Comparison of ENCODE assay signal across 1 cellular context in the genomic region with DNA sequence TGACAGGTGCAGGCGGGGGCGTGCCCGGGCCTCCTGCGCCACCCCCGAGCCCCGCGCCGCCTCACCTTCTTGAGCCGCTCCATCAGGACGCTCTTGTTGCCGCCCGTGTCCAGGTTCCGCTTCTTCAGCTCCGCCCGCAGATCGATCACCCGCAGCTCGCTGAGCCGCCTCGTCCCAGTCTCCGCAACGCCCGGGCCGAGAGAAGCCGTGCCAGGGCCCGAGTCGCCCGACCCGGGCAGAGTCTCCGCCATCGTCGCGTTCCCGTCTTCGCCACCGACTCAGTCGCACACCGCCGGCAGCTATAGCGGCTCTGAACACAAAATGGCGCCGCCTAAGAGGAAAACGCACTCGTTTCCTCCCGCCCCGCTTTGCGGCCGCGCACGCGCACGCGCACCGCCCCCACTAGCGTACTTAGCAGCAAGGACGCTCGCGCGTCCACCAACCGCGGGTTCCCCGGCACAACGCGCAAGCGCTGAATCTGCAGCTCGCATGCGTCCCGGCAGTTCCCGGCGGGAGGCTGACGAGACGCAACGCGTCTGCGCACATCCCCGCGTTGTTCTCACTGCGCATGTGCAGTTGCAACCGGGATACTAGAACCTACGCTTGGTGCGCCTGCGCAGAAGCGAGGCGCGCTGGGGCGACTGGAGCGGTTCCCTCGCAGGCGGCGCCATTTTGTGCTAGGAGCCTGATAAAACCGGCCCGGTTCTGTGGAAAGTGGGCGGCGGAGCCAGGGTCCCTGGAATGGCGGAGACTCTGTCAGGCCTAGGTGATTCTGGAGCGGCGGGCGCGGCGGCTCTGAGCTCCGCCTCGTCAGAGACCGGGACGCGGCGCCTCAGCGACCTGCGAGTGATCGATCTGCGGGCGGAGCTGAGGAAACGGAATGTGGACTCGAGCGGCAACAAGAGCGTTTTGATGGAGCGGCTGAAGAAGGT.
TF ChIP-seq lines count a peak whose summit lies in the region.

A gene (plus strand): TSS at position 619 of the 932 bp plus-strand sequence. CDS start 123 bp downstream, at position 742.
A gene (minus strand): TSS at position 312 of the 932 bp plus-strand sequence. CDS start 61 bp downstream, at position 251.

TF ChIP-seq in K562, 482 proteins besides CTCF, POLR2A, EP300 and RAD21 (continued from another document and continues in another):
- TF ChIP-seq, protein P1, sequence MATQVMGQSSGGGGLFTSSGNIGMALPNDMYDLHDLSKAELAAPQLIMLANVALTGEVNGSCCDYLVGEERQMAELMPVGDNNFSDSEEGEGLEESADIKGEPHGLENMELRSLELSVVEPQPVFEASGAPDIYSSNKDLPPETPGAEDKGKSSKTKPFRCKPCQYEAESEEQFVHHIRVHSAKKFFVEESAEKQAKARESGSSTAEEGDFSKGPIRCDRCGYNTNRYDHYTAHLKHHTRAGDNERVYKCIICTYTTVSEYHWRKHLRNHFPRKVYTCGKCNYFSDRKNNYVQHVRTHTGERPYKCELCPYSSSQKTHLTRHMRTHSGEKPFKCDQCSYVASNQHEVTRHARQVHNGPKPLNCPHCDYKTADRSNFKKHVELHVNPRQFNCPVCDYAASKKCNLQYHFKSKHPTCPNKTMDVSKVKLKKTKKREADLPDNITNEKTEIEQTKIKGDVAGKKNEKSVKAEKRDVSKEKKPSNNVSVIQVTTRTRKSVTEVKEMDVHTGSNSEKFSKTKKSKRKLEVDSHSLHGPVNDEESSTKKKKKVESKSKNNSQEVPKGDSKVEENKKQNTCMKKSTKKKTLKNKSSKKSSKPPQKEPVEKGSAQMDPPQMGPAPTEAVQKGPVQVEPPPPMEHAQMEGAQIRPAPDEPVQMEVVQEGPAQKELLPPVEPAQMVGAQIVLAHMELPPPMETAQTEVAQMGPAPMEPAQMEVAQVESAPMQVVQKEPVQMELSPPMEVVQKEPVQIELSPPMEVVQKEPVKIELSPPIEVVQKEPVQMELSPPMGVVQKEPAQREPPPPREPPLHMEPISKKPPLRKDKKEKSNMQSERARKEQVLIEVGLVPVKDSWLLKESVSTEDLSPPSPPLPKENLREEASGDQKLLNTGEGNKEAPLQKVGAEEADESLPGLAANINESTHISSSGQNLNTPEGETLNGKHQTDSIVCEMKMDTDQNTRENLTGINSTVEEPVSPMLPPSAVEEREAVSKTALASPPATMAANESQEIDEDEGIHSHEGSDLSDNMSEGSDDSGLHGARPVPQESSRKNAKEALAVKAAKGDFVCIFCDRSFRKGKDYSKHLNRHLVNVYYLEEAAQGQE (CRISPR knock-in tag; IDR thresholded peaks at IDR 0.05; ENCODE audit: low read depth): peak; percentile 44; the same call in 1 of the 2 replicates
- peak; percentile 51; the same call in 1 of the 2 replicates for TF ChIP-seq HCFC1 (IDR thresholded peaks at IDR 0.05; ENCODE audit: low read depth, low read length)
- no peak for TF ChIP-seq ZNF408 (CRISPR knock-in tag; IDR thresholded peaks at IDR 0.05; ENCODE audit: low read depth)
- TF ChIP-seq NCOA6 (IDR thresholded peaks at IDR 0.05): no peak
- TF ChIP-seq, protein P2, sequence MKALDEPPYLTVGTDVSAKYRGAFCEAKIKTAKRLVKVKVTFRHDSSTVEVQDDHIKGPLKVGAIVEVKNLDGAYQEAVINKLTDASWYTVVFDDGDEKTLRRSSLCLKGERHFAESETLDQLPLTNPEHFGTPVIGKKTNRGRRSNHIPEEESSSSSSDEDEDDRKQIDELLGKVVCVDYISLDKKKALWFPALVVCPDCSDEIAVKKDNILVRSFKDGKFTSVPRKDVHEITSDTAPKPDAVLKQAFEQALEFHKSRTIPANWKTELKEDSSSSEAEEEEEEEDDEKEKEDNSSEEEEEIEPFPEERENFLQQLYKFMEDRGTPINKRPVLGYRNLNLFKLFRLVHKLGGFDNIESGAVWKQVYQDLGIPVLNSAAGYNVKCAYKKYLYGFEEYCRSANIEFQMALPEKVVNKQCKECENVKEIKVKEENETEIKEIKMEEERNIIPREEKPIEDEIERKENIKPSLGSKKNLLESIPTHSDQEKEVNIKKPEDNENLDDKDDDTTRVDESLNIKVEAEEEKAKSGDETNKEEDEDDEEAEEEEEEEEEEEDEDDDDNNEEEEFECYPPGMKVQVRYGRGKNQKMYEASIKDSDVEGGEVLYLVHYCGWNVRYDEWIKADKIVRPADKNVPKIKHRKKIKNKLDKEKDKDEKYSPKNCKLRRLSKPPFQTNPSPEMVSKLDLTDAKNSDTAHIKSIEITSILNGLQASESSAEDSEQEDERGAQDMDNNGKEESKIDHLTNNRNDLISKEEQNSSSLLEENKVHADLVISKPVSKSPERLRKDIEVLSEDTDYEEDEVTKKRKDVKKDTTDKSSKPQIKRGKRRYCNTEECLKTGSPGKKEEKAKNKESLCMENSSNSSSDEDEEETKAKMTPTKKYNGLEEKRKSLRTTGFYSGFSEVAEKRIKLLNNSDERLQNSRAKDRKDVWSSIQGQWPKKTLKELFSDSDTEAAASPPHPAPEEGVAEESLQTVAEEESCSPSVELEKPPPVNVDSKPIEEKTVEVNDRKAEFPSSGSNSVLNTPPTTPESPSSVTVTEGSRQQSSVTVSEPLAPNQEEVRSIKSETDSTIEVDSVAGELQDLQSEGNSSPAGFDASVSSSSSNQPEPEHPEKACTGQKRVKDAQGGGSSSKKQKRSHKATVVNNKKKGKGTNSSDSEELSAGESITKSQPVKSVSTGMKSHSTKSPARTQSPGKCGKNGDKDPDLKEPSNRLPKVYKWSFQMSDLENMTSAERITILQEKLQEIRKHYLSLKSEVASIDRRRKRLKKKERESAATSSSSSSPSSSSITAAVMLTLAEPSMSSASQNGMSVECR (CRISPR knock-in tag; IDR thresholded peaks at IDR 0.05): peak; percentile 80
- TF ChIP-seq ZNF507 (tag; conservative IDR thresholded peaks at IDR 0.05): no peak
- peak; percentile 54; the same call in 1 of the 2 replicates for TF ChIP-seq CREM (IDR thresholded peaks at IDR 0.05; ENCODE audit: low read depth)
- TF ChIP-seq HMG20B (CRISPR knock-in tag; IDR thresholded peaks at IDR 0.05): no peak
- TF ChIP-seq MEIS2 (IDR thresholded peaks at IDR 0.05; ENCODE audit: partially characterized antibody): peak; percentile 99
- peak; percentile 95 for TF ChIP-seq EP400 (IDR thresholded peaks at IDR 0.05)
- TF ChIP-seq KAT7 (CRISPR knock-in tag; IDR thresholded peaks at IDR 0.05; ENCODE audit: borderline replicate concordance): peak; percentile 68; the same call in 1 of the 2 replicates
- no peak; the same call in 1 of the 2 replicates for TF ChIP-seq ATF1 (CRISPR knock-in tag; IDR thresholded peaks at IDR 0.05)
- TF ChIP-seq ATF1 (tag; IDR thresholded peaks at IDR 0.05): peak; percentile 66
- TF ChIP-seq ZNF766 (CRISPR knock-in tag; conservative IDR thresholded peaks at IDR 0.05): no peak
- peak; percentile 86 for TF ChIP-seq CCNT2 (IDR thresholded peaks at IDR 0.05; ENCODE audit: borderline replicate concordance, extremely low read depth, insufficient read length, low read depth, low read length)
- TF ChIP-seq L3MBTL2 (IDR thresholded peaks at IDR 0.05): peak; percentile 68
- TF ChIP-seq SMAD4 (CRISPR knock-in tag; conservative IDR thresholded peaks at IDR 0.05): 0 out of 2 replicates have a peak, but pooled peaks have one; percentile 48
- peak in 1 of 2 experiments; percentile 79; a peak in 2 of 4 replicates for TF ChIP-seq HDAC1 (IDR thresholded peaks at IDR 0.05)
- 0 out of 2 replicates have a peak, but pooled peaks have one; percentile 11 for TF ChIP-seq SMARCA4 (IDR thresholded peaks at IDR 0.05)
- no peak for TF ChIP-seq DACH1 (IDR thresholded peaks at IDR 0.05; ENCODE audit: partially characterized antibody)
- TF ChIP-seq MAFK (IDR thresholded peaks at IDR 0.05; ENCODE audit: low read length): peak; percentile 6; the same call in 1 of the 2 replicates
- peak; percentile 51 for TF ChIP-seq BHLHE40 (IDR thresholded peaks at IDR 0.05; ENCODE audit: low read length)
- TF ChIP-seq SIX5 (IDR thresholded peaks at IDR 0.05; ENCODE audit: borderline replicate concordance in 1 of 2, insufficient read depth in 1 of 2, low read depth in 1 of 2, low read length in 2 of 2): 0 out of 4 replicates have a peak, but pooled peaks of 1 of the 2 experiments have one; percentile 19
- TF ChIP-seq, protein P3, sequence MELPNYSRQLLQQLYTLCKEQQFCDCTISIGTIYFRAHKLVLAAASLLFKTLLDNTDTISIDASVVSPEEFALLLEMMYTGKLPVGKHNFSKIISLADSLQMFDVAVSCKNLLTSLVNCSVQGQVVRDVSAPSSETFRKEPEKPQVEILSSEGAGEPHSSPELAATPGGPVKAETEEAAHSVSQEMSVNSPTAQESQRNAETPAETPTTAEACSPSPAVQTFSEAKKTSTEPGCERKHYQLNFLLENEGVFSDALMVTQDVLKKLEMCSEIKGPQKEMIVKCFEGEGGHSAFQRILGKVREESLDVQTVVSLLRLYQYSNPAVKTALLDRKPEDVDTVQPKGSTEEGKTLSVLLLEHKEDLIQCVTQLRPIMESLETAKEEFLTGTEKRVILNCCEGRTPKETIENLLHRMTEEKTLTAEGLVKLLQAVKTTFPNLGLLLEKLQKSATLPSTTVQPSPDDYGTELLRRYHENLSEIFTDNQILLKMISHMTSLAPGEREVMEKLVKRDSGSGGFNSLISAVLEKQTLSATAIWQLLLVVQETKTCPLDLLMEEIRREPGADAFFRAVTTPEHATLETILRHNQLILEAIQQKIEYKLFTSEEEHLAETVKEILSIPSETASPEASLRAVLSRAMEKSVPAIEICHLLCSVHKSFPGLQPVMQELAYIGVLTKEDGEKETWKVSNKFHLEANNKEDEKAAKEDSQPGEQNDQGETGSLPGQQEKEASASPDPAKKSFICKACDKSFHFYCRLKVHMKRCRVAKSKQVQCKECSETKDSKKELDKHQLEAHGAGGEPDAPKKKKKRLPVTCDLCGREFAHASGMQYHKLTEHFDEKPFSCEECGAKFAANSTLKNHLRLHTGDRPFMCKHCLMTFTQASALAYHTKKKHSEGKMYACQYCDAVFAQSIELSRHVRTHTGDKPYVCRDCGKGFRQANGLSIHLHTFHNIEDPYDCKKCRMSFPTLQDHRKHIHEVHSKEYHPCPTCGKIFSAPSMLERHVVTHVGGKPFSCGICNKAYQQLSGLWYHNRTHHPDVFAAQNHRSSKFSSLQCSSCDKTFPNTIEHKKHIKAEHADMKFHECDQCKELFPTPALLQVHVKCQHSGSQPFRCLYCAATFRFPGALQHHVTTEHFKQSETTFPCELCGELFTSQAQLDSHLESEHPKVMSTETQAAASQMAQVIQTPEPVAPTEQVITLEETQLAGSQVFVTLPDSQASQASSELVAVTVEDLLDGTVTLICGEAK (IDR thresholded peaks at IDR 0.05): 0 out of 2 replicates have a peak, but pooled peaks have one; percentile 40
- TF ChIP-seq, protein P3 (CRISPR knock-in tag; IDR thresholded peaks at IDR 0.05): no peak
- 0 out of 2 replicates have a peak, but pooled peaks have one; percentile 0 for TF ChIP-seq SPI1 (IDR thresholded peaks at IDR 0.05; ENCODE audit: borderline replicate concordance, low read depth, low read length)
- peak; percentile 64 for TF ChIP-seq TAF9B (IDR thresholded peaks at IDR 0.05; ENCODE audit: partially characterized antibody)
- TF ChIP-seq MAZ (CRISPR knock-in tag; conservative IDR thresholded peaks at IDR 0.05 in 1 of 2, IDR thresholded peaks at IDR 0.05 in 1 of 2): peak; percentile 65 to 66; a peak in 3 of 4 replicates
- TF ChIP-seq ZC3H4 (CRISPR knock-in tag; IDR thresholded peaks at IDR 0.05; ENCODE audit: borderline replicate concordance): no peak
- peak; percentile 75 for TF ChIP-seq HNRNPLL (IDR thresholded peaks at IDR 0.05; ENCODE audit: low read depth, low read length, poor library complexity, severe bottlenecking)
- TF ChIP-seq CAMTA2 (CRISPR knock-in tag; conservative IDR thresholded peaks at IDR 0.05): 0 out of 2 replicates have a peak, but pooled peaks have one; percentile 66
- TF ChIP-seq, protein P4, sequence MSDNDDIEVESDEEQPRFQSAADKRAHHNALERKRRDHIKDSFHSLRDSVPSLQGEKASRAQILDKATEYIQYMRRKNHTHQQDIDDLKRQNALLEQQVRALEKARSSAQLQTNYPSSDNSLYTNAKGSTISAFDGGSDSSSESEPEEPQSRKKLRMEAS (CRISPR knock-in tag; IDR thresholded peaks at IDR 0.05): peak; percentile 97
- TF ChIP-seq, protein P5, sequence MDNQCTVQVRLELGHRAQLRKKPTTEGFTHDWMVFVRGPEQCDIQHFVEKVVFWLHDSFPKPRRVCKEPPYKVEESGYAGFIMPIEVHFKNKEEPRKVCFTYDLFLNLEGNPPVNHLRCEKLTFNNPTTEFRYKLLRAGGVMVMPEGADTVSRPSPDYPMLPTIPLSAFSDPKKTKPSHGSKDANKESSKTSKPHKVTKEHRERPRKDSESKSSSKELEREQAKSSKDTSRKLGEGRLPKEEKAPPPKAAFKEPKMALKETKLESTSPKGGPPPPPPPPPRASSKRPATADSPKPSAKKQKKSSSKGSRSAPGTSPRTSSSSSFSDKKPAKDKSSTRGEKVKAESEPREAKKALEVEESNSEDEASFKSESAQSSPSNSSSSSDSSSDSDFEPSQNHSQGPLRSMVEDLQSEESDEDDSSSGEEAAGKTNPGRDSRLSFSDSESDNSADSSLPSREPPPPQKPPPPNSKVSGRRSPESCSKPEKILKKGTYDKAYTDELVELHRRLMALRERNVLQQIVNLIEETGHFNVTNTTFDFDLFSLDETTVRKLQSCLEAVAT (IDR thresholded peaks at IDR 0.05): peak in 1 of 2 experiments; percentile 77; a peak in 2 of 4 replicates
- peak; percentile 93 for TF ChIP-seq GTF2E2 (tag; IDR thresholded peaks at IDR 0.05)
- TF ChIP-seq FIP1L1 (IDR thresholded peaks at IDR 0.05; ENCODE audit: low read depth, low read length, poor library complexity, severe bottlenecking): peak; percentile 74
- TF ChIP-seq SP1 (CRISPR knock-in tag; IDR thresholded peaks at IDR 0.05): peak; percentile 11; the same call in 1 of the 2 replicates
- TF ChIP-seq KDM5B (IDR thresholded peaks at IDR 0.05; ENCODE audit: insufficient replicate concordance, low read depth, low read length): peak; percentile 93
- TF ChIP-seq ZNF561 (CRISPR knock-in tag; conservative IDR thresholded peaks at IDR 0.05): no peak
- TF ChIP-seq U2AF1 (optimal IDR thresholded peaks at IDR 0.05; ENCODE audit: low read depth, low read length): peak; percentile 24
